Comparison of ENCODE assay signal across 10 cellular contexts in genomic region chr21:42880352-42880751, GRCh38. TPM values are rescaled to one million over a fixed set of nuclear protein-coding genes. Genes with fewer than 3 reads are reported as not detected.
DNase-seq lines count a peak whose midpoint lies in the region; ATAC-seq, FAIRE-seq and TF ChIP-seq lines count a peak whose summit lies in the region.
"Had no signal": no experiment of that assay in that cellular context is flagged by ENCODE, and none has a peak within 500 bp of the region (broad histone marks: within the 10 kb centered on the region; RNA-seq: fewer than 3 reads in every experiment).

No MANE protein-coding gene starts in this region.

- DNase-seq in SJSA1 (ENCODE audit: low read depth in 1 of 2, low spot score in 2 of 2): no peak
- DNase-seq in fibroblast of mammary gland (ENCODE audit: low read depth): no peak
- DNase-seq in gastrocnemius medialis: no peak
- DNase-seq in NCI-H82 (lab: John Stamatoyannopoulos, UW): no peak
- no peak for DNase-seq in GM12891 (ENCODE audit: insufficient read length, low spot score)
- DNase-seq: KBM-7 had no signal

- no peaks in the 10 kb centered on the region for H3K9me3 ChIP-seq in SJSA1 (replicated peaks)
- H3K9me3 ChIP-seq in gastrocnemius medialis: no peaks in the 10 kb centered on the region
- H3K9me3 ChIP-seq: gastroesophageal sphincter had no signal

- H3K4me1 ChIP-seq in SJSA1 (replicated peaks) (peaks cover 10% of the 10 kb centered on the region), gastrocnemius medialis (peaks cover 17% of the 10 kb centered on the region in 2 donors)

- H3K27me3 ChIP-seq in SJSA1 (replicated peaks): no peaks in the 10 kb centered on the region
- H3K27me3 ChIP-seq in gastrocnemius medialis: no peaks in the 10 kb centered on the region
- H3K27me3 ChIP-seq: gastroesophageal sphincter had no signal

- H3K36me3 ChIP-seq in SJSA1 (peaks cover 21% of the 10 kb centered on the region), gastrocnemius medialis (peaks cover 0 to 12% of the 10 kb centered on the region in 2 donors)

- in situ Hi-C loops in gastrocnemius medialis (cut with MboI; ENCODE audit: low sequenced_read_pairs in 4 of 4): loop anchor here in 1 of 4 donors (25.0 kb wide), 1 partner anchor 93 kb away; no protein-coding TSS in a partner anchor

- TF ChIP-seq CTCF in GM12875 (IDR thresholded peaks at IDR 0.05; ENCODE audit: borderline replicate concordance, insufficient read depth, low read depth, low read length) (no peak), fibroblast of mammary gland (conservative IDR thresholded peaks at IDR 0.05; ENCODE audit: control insufficient read depth, insufficient read depth, low read depth, low read length) (no peak), gastrocnemius medialis (IDR thresholded peaks at IDR 0.05 in 4 of 5, conservative IDR thresholded peaks at IDR 0.05 in 1 of 5) (no peak)

- H3K27ac ChIP-seq in SJSA1 (no peak overlapping the region), gastrocnemius medialis (peak overlapping the region in 2 of 4 donors; percentile 81 to 97)

- FAIRE-seq in GM12891 (lab: Jason Lieb, UNC): no peak

- no peak for ATAC-seq in gastrocnemius medialis
- ATAC-seq in HG02938 (IDR thresholded peaks at IDR 0.05; ENCODE audit: unreplicated experiment): no peak
- no peak for ATAC-seq in GM18870 (IDR thresholded peaks at IDR 0.05; ENCODE audit: unreplicated experiment)

- peak overlapping the region; percentile 97 for H3K4me3 ChIP-seq in GM12875 (ENCODE audit: low read depth, low read length)
- peak overlapping the region; percentile 91 for H3K4me3 ChIP-seq in SJSA1
- peak overlapping the region; percentile 91 for H3K4me3 ChIP-seq in fibroblast of mammary gland (ENCODE audit: control insufficient read depth, low read depth, low read length)
- peak overlapping the region in 3 of 4 donors; percentile 90 to 94 (median 90) for H3K4me3 ChIP-seq in gastrocnemius medialis

- intact Hi-C loops in gastrocnemius medialis (cut with DNase I; ENCODE audit: low total_unique reads): no loop called here

- TF ChIP-seq POLR2A in gastrocnemius medialis (IDR thresholded peaks at IDR 0.05) (no peak), GM12891 (IDR thresholded peaks at IDR 0.05; ENCODE audit: low read depth, low read length) (no peak)

TF ChIP-seq in GM12891, 5 proteins besides CTCF, POLR2A, EP300 and RAD21:
- TF ChIP-seq PAX5 (IDR thresholded peaks at IDR 0.05; ENCODE audit: insufficient read depth, low read length, severe bottlenecking) (no peak), TAF1 (IDR thresholded peaks at IDR 0.05; ENCODE audit: low read depth, low read length) (no peak), POU2F2 (IDR thresholded peaks at IDR 0.05; ENCODE audit: low read depth, low read length) (no peak), SPI1 (IDR thresholded peaks at IDR 0.05; ENCODE audit: low read depth, low read length) (no peak), POLR2AphosphoS5 (IDR thresholded peaks at IDR 0.05; ENCODE audit: low read depth, low read length) (no peak)
TF ChIP-seq in GM12891: peak in this region for 0.

RNA-seq across cellular contexts. Expression of gene WDR4, which starts 1.0 kb away (rescaled TPM):
- total RNA-seq in SJSA1 (2014; rRNA removed; shearing (Covaris generic)): 14.4 and 21.3 TPM in 2 replicates
- total RNA-seq in gastrocnemius medialis: 10 to 100 TPM in 1 of 4 donors, 1 to 10 TPM in 3; 1.9 to 13.3 (median 4.4) TPM
- polyA plus RNA-seq in GM12891 (2012; ENCODE audit: low read depth, missing spikeins): 10.5 TPM

RNA-seq across cellular contexts. Expression of gene NDUFV3, which starts 12.8 kb away (rescaled TPM):
- total RNA-seq in SJSA1 (2014; rRNA removed; shearing (Covaris generic)): 49.2 and 54.9 TPM in 2 replicates
- total RNA-seq in gastrocnemius medialis: 100 to 1,000 TPM in 1 of 4 donors, 10 to 100 TPM in 3; 96.4 to 109 (median 97.7) TPM
- polyA plus RNA-seq in GM12891 (2012; ENCODE audit: low read depth, missing spikeins): 20.3 TPM

RNA-seq across cellular contexts. Expression of gene ERVH48-1, which starts 45.1 kb away (rescaled TPM):
- total RNA-seq in SJSA1 (2014; rRNA removed; shearing (Covaris generic)): not detected in 2 replicates
- not detected for total RNA-seq in gastrocnemius medialis
- 0.05 TPM for polyA plus RNA-seq in GM12891 (2012; ENCODE audit: low read depth, missing spikeins)
- total RNA-seq: gastroesophageal sphincter had no signal
